Comparison of ENCODE assay signal across 10 cellular contexts in genomic region chr6:113732384-113732966, GRCh38.
DNase-seq lines count a peak whose midpoint lies in the region; ATAC-seq and TF ChIP-seq lines count a peak whose summit lies in the region.
"Had no signal": no experiment of that assay in that cellular context is flagged by ENCODE, and none has a peak within 500 bp of the region (broad histone marks: within the 10 kb centered on the region; RNA-seq: fewer than 3 reads in every experiment).

No MANE protein-coding gene starts in this region.

- H3K36me3 Mint-ChIP-seq in glutamatergic neuron (ENCODE audit: unreplicated experiment) = no peaks in the 10 kb centered on the region
- H3K36me3 Mint-ChIP-seq in progenitor cell of endocrine pancreas (ENCODE audit: insufficient read depth) = no peaks in the 10 kb centered on the region

- peaks cover 9% of the 10 kb centered on the region for H3K9me3 Mint-ChIP-seq in glutamatergic neuron (ENCODE audit: unreplicated experiment)
- H3K9me3 Mint-ChIP-seq in progenitor cell of endocrine pancreas (ENCODE audit: low read depth) = no peaks in the 10 kb centered on the region
- H3K9me3 Mint-ChIP-seq: activated CD8-positive, alpha-beta T cell treated with anti-CD3 and anti-CD28 coated beads for 36 hours had no signal

- H3K27me3 Mint-ChIP-seq in glutamatergic neuron (ENCODE audit: unreplicated experiment) (peaks cover 5% of the 10 kb centered on the region), progenitor cell of endocrine pancreas (no peaks in the 10 kb centered on the region)

- H3K4me3 Mint-ChIP-seq in glutamatergic neuron (ENCODE audit: unreplicated experiment) (peak overlapping the region; percentile 75), progenitor cell of endocrine pancreas (ENCODE audit: low read depth) (no peak overlapping the region)
- H3K4me3 Mint-ChIP-seq: activated CD8-positive, alpha-beta T cell treated with anti-CD3 and anti-CD28 coated beads for 36 hours had no signal

- H3K27ac Mint-ChIP-seq in glutamatergic neuron (ENCODE audit: unreplicated experiment) = peak overlapping the region; percentile 92
- H3K27ac Mint-ChIP-seq in progenitor cell of endocrine pancreas = no peak overlapping the region
- H3K27ac Mint-ChIP-seq: activated CD8-positive, alpha-beta T cell treated with anti-CD3 and anti-CD28 coated beads for 36 hours had no signal

- peak; percentile 27 for DNase-seq in HuH-7 (ENCODE audit: low spot score)
- DNase-seq in SK-N-DZ (ENCODE audit: low spot score) = peak; percentile 52
- DNase-seq in glutamatergic neuron = peak; percentile 60
- no peak for DNase-seq in progenitor cell of endocrine pancreas (ENCODE audit: low spot score, unreplicated experiment)
- no peak for DNase-seq in activated CD4-positive, alpha-beta T cell treated with anti-CD3 and anti-CD28 coated beads, Interleukin-2, amount 50 U/mL, for 48 hours
- DNase-seq in activated effector memory CD4-positive, alpha-beta T cell treated with Interleukin-2 at 50 U/mL for 16 hours = no peak
- DNase-seq: activated CD8-positive, alpha-beta T cell treated with anti-CD3 and anti-CD28 coated beads for 36 hours; GF-D8 had no signal

- no peak for ATAC-seq in HG02870 (IDR thresholded peaks at IDR 0.05; ENCODE audit: unreplicated experiment)
- ATAC-seq in GM19395 (IDR thresholded peaks at IDR 0.05; ENCODE audit: unreplicated experiment) = no peak
- ATAC-seq: activated CD8-positive, alpha-beta T cell treated with anti-CD3 and anti-CD28 coated beads for 36 hours had no signal

- peaks cover 17% of the 10 kb centered on the region for H3K4me1 Mint-ChIP-seq in glutamatergic neuron (ENCODE audit: low read depth, unreplicated experiment)
- H3K4me1 Mint-ChIP-seq in progenitor cell of endocrine pancreas (ENCODE audit: low read depth) = peaks cover 16% of the 10 kb centered on the region

- peak; percentile 23 for TF ChIP-seq CTCF in glutamatergic neuron (IDR thresholded peaks at IDR 0.05; ENCODE audit: partially characterized antibody, unreplicated experiment)
- TF ChIP-seq CTCF in progenitor cell of endocrine pancreas (IDR thresholded peaks at IDR 0.05; ENCODE audit: unreplicated experiment) = peak; percentile 21

Comparison
In these comparisons a context has a peak if more than half of its experiments do, and no peak if none do; other contexts are left out.
1. DNase-seq: peak in HuH-7 (single experiment), SK-N-DZ (single experiment) and glutamatergic neuron (single experiment); none in progenitor cell of endocrine pancreas (single experiment), activated CD4-positive, alpha-beta T cell treated with anti-CD3 and anti-CD28 coated beads, Interleukin-2, amount 50 U/mL, for 48 hours (0 of 2) and activated effector memory CD4-positive, alpha-beta T cell treated with Interleukin-2 at 50 U/mL for 16 hours (single experiment).